ENCODE assay signal across 30 cellular contexts in genomic region chr2:125086313-125087184, GRCh38.
DNase-seq lines count a peak whose midpoint lies in the region; ATAC-seq and TF ChIP-seq lines count a peak whose summit lies in the region.
"Had no signal": no experiment of that assay in that cellular context is flagged by ENCODE, and none has a peak within 500 bp of the region (broad histone marks: within the 10 kb centered on the region; RNA-seq: fewer than 3 reads in every experiment).

No MANE protein-coding gene starts in this region.

- DNase-seq in NCI-H748 (lab: John Stamatoyannopoulos, UW; ENCODE audit: unreplicated experiment) (peak; percentile 60), left colon (no peak), substantia nigra (lab: John Stamatoyannopoulos, UW) (no peak), SHP77 (lab: John Stamatoyannopoulos, UW) (no peak), HPDE6-E6E7 (ENCODE audit: extremely low spot score) (no peak)
- DNase-seq: activated CD4-positive, alpha-beta T cell treated with anti-CD3 and anti-CD28 coated beads for 48 hours; activated gamma-delta T cell treated with Interleukin-2 at 50 U/mL for 16 hours; activated naive CD8-positive, alpha-beta T cell treated with anti-CD3 and anti-CD28 coated beads, Interleukin-2, amount 50 U/mL, for 24 hours; activated T-cell treated with anti-CD3 and anti-CD28 coated beads, Interleukin-2, amount 50 U/mL, for 24 hours; BE2C; CD8-positive, alpha-beta memory T cell; DMS79; GDM1; left ventricle myocardium inferior; natural killer cell; NCI-H1048; NCI-H345; NK-92 treated with Interleukin-12 subunit alpha and Interleukin-12 subunit beta, amount 100 ng/mL, for 24 hours; occipital lobe; Right ventricle myocardium superior; stomach; T-helper 9 cell; tibial artery; WERI-Rb-1 had no signal

- peak overlapping the region; percentile 75 for H3K27ac ChIP-seq in 22Rv1
- no peak overlapping the region for H3K27ac ChIP-seq in substantia nigra (ENCODE audit: low read depth, low read length, poor library complexity, severe bottlenecking)
- H3K27ac ChIP-seq: HL-60, left ventricle myocardium inferior, skin epidermis, tibial artery, WERI-Rb-1 had no signal

- ATAC-seq in GM18867 (IDR thresholded peaks at IDR 0.05; ENCODE audit: unreplicated experiment) = peak; percentile 49
- ATAC-seq in left colon = peak; percentile 92
- no peak for ATAC-seq in HG02870 (IDR thresholded peaks at IDR 0.05; ENCODE audit: unreplicated experiment)
- ATAC-seq: activated naive CD8-positive, alpha-beta T cell treated with anti-CD3 and anti-CD28 coated beads, Interleukin-2, amount 50 U/mL, for 24 hours; GM23338; natural killer cell had no signal

- intact Hi-C loops in left colon (cut with DNase I, micrococcal nuclease) = no loop called here

- TF ChIP-seq CTCF in 22Rv1 (IDR thresholded peaks at IDR 0.05) = no peak
